7 cellular contexts compared by ENCODE assay signal in genomic region chr11:102341311-102341710, GRCh38. TPM values are rescaled to one million over a fixed set of nuclear protein-coding genes. Genes with fewer than 3 reads are reported as not detected.
DNase-seq lines count a peak whose midpoint lies in the region; ATAC-seq, FAIRE-seq and TF ChIP-seq lines count a peak whose summit lies in the region.
"Not testable (repeated sequence)": the region's sequence is repeated elsewhere in the genome, so short reads cannot be mapped to it uniquely, and the experiment has no call there.

No MANE protein-coding gene starts in this region.

- H3K4me3 ChIP-seq in kidney (ENCODE audit: low read length in 2 of 2), result not testable (repeated sequence)

- H3K27me3 Mint-ChIP-seq in IgD-negative memory B cell; activated CD4-positive, alpha-beta T cell treated with anti-CD3 and anti-CD28 coated beads for 36 hours; stimulated activated memory B cell treated with anti-CD40 and anti-IgM and Interleukin-4, amounts not matched to agents 10 μg/mL and 1 μg/mL and 100 μg/mL, for 72 hours: not testable (repeated sequence)

- not testable (repeated sequence) for H3K4me3 Mint-ChIP-seq in IgD-negative memory B cell; activated CD4-positive, alpha-beta T cell treated with anti-CD3 and anti-CD28 coated beads for 36 hours; stimulated activated memory B cell treated with anti-CD40 and anti-IgM and Interleukin-4, amounts not matched to agents 10 μg/mL and 1 μg/mL and 100 μg/mL, for 72 hours

- not testable (repeated sequence) for H3K4me1 ChIP-seq in kidney (ENCODE audit: control insufficient read depth in 1 of 2, insufficient read depth in 1 of 2, low read depth in 1 of 2, low read length in 2 of 2)

- not testable (repeated sequence) for H3K36me3 Mint-ChIP-seq in IgD-negative memory B cell
- peaks cover 14% of the 10 kb centered on the region for H3K36me3 Mint-ChIP-seq in activated CD4-positive, alpha-beta T cell treated with anti-CD3 and anti-CD28 coated beads for 36 hours (ENCODE audit: low read depth)
- H3K36me3 Mint-ChIP-seq in stimulated activated memory B cell treated with anti-CD40 and anti-IgM and Interleukin-4, amounts not matched to agents 10 μg/mL and 1 μg/mL and 100 μg/mL, for 72 hours, result peaks cover 12% of the 10 kb centered on the region

- FAIRE-seq in kidney (lab: Jason Lieb, UNC), result not testable (repeated sequence)

- not testable (repeated sequence) for H3K9ac ChIP-seq in kidney (ENCODE audit: low read length in 2 of 2)

- H3K9me3 Mint-ChIP-seq in IgD-negative memory B cell; activated CD4-positive, alpha-beta T cell treated with anti-CD3 and anti-CD28 coated beads for 36 hours (ENCODE audit: low read depth); stimulated activated memory B cell treated with anti-CD40 and anti-IgM and Interleukin-4, amounts not matched to agents 10 μg/mL and 1 μg/mL and 100 μg/mL, for 72 hours: not testable (repeated sequence)

- ATAC-seq in GM18511 (IDR thresholded peaks at IDR 0.05; ENCODE audit: unreplicated experiment) (peak; percentile 18), GM21360 (IDR thresholded peaks at IDR 0.05; ENCODE audit: unreplicated experiment) (peak; percentile 8), HG02938 (IDR thresholded peaks at IDR 0.05; ENCODE audit: unreplicated experiment) (peak; percentile 3)
- peak; percentile 2 for ATAC-seq in activated CD4-positive, alpha-beta T cell treated with anti-CD3 and anti-CD28 coated beads for 36 hours
- peak; percentile 35 for ATAC-seq in stimulated activated memory B cell treated with anti-CD40 and anti-IgM and Interleukin-4, amounts not matched to agents 10 μg/mL and 1 μg/mL and 100 μg/mL, for 72 hours

- POLR2A ChIA-PET in activated CD4-positive, alpha-beta T cell treated with anti-CD3 and anti-CD28 coated beads for 36 hours (lab: Charles Lee), result not testable (repeated sequence)

- intact Hi-C loops in activated CD4-positive, alpha-beta T cell treated with anti-CD3 and anti-CD28 coated beads for 36 hours (cut with DNase I, micrococcal nuclease), result loop anchor here (1.0 kb wide), 5 partner anchors 53 to 325 kb away; no protein-coding TSS in a partner anchor
- intact Hi-C loops in kidney (cut with DNase I), result not testable (repeated sequence)

- H3K36me3 ChIP-seq in kidney (ENCODE audit: control insufficient read depth in 1 of 2, insufficient read depth in 2 of 2, low read length in 2 of 2), result not testable (repeated sequence)

- not testable (repeated sequence) for DNase-seq in activated CD4-positive, alpha-beta T cell treated with anti-CD3 and anti-CD28 coated beads for 36 hours
- DNase-seq in kidney, result peak; percentile 29

- CTCF ChIA-PET in activated CD4-positive, alpha-beta T cell treated with anti-CD3 and anti-CD28 coated beads for 36 hours (lab: Charles Lee), result interaction anchor here (0.6 to 5.4 kb wide), 53 partner anchors 9 to 490 kb away, joined by 3 to 67 read pairs (median 8); no protein-coding TSS in a partner anchor

- not testable (repeated sequence) for H3K9me3 ChIP-seq in kidney (ENCODE audit: control insufficient read depth in 1 of 2, low read length in 2 of 2)

- not testable (repeated sequence) for H3K27ac ChIP-seq in kidney (ENCODE audit: low read depth in 2 of 2, low read length in 2 of 2)

- H3K27ac Mint-ChIP-seq in IgD-negative memory B cell, result peak overlapping the region; percentile 16 to 82 (median 28)
- not testable (repeated sequence) for H3K27ac Mint-ChIP-seq in activated CD4-positive, alpha-beta T cell treated with anti-CD3 and anti-CD28 coated beads for 36 hours
- peak overlapping the region; percentile 55 for H3K27ac Mint-ChIP-seq in stimulated activated memory B cell treated with anti-CD40 and anti-IgM and Interleukin-4, amounts not matched to agents 10 μg/mL and 1 μg/mL and 100 μg/mL, for 72 hours

- peaks cover 17 to 34% (median 20%) of the 10 kb centered on the region in 3 donors for H3K4me1 Mint-ChIP-seq in IgD-negative memory B cell
- H3K4me1 Mint-ChIP-seq in activated CD4-positive, alpha-beta T cell treated with anti-CD3 and anti-CD28 coated beads for 36 hours, result peaks cover 45% of the 10 kb centered on the region
- H3K4me1 Mint-ChIP-seq in stimulated activated memory B cell treated with anti-CD40 and anti-IgM and Interleukin-4, amounts not matched to agents 10 μg/mL and 1 μg/mL and 100 μg/mL, for 72 hours, result peaks cover 49% of the 10 kb centered on the region

- not testable (repeated sequence) for TF ChIP-seq CTCF in kidney (IDR thresholded peaks at IDR 0.05; ENCODE audit: borderline replicate concordance, extremely low read depth, insufficient read depth)

RNA-seq across cellular contexts. Expression of gene BIRC2, which starts 5.7 kb away (rescaled TPM):
- polyA plus RNA-seq in IgD-negative memory B cell, result 28.4 TPM
- total RNA-seq in activated CD4-positive, alpha-beta T cell treated with anti-CD3 and anti-CD28 coated beads for 36 hours, result 10 to 100 TPM; 33.0 to 48.8 TPM
- 42.4 TPM for total RNA-seq in kidney
- 34.0 TPM for polyA plus RNA-seq in kidney (ENCODE audit: insufficient read depth, low read depth, low replicate concordance)

RNA-seq across cellular contexts. Expression of gene BIRC3, which starts 24.0 kb away (rescaled TPM):
- polyA plus RNA-seq in IgD-negative memory B cell (158 TPM), kidney (ENCODE audit: insufficient read depth, low read depth, low replicate concordance) (3.9 TPM)
- 100 to 1,000 TPM in 1 of 2 experiments, 10 to 100 TPM in 1; 99.2 to 109 TPM for total RNA-seq in activated CD4-positive, alpha-beta T cell treated with anti-CD3 and anti-CD28 coated beads for 36 hours
- total RNA-seq in kidney, result 110 TPM
